Comparison of ENCODE assay signal across 31 cellular contexts in the genomic region with DNA sequence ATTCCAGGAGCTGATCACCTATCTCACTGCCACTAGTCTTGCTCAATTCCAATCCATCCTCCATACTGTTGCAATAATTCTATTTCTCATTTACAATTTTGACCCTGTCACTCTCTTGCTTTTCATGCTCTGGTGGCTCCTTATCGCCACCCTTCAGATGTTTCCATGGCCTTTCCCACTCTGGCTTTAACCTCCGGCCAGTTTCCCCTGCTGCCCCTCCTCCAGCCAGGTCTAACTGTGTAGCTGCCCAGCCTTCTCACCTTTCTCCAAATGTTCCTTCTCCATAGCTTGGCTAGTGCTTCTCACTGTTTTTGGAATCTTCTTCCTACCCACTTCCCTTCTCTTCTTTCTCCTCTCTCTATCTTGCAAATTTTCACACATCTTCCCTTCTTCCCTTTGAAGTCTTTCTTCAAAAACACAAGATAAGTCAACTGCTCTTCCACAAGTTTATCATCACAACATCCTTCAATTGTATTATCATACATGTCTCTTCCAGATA.
"Had no signal": no experiment of that assay in that cellular context is flagged by ENCODE, and none has a peak within 500 bp of the region (broad histone marks: within the 10 kb centered on the region; RNA-seq: fewer than 3 reads in every experiment).

No MANE protein-coding gene starts in this region.

- H3K4me3 ChIP-seq: left lung, lower lobe of right lung, ovary, skin epidermis, stomach, testis, thyroid gland, transverse colon, upper lobe of left lung, vagina had no signal

- H3K9me3 ChIP-seq: left lung, lower lobe of right lung, neutrophil, ovary, testis, thyroid gland, transverse colon, upper lobe of left lung, vagina had no signal

- H3K27ac Mint-ChIP-seq: immature natural killer cell; mesothelial cell of epicardium; natural killer cell; progenitor cell of endocrine pancreas; stimulated activated naive B cell treated with anti-CD40 and anti-IgM and Interleukin-4, amounts not matched to agents 10 μg/mL and 1 μg/mL and 100 μg/mL, for 72 hours had no signal

- H3K27me3 Mint-ChIP-seq: progenitor cell of endocrine pancreas had no signal

- H3K27ac ChIP-seq: left lung, lower lobe of right lung, neutrophil, ovary, skin epidermis, stomach, testis, thyroid gland, transverse colon, upper lobe of left lung, vagina had no signal

- H3K27me3 ChIP-seq: left lung, neutrophil, ovary, stomach, testis, thyroid gland, transverse colon, upper lobe of left lung, vagina had no signal

- H3K4me3 Mint-ChIP-seq: immature natural killer cell; mesothelial cell of epicardium; naive B cell; natural killer cell; neural crest cell; stimulated activated naive B cell treated with anti-CD40 and anti-IgM and Interleukin-4, amounts not matched to agents 10 μg/mL and 1 μg/mL and 100 μg/mL, for 72 hours had no signal

- H3K36me3 ChIP-seq: left lung, lower lobe of right lung, neutrophil, ovary, stomach, thyroid gland, transverse colon, upper lobe of left lung, vagina had no signal

- DNase-seq: hypothalamus; immature natural killer cell; kidney; left colon; left lung; lower lobe of right lung; mammary epithelial cell; mesendoderm; naive B cell; natural killer cell; occipital lobe; ovary; retina; right cardiac atrium; stimulated activated CD4-positive, alpha-beta T cell treated with anti-CD3 and anti-CD28 coated beads, Interleukin-12 subunit alpha, Interleukin-12 subunit beta, amount 100 ng/mL, for 4 hours; stimulated activated CD4-positive, alpha-beta T cell treated with anti-CD3 and anti-CD28 coated beads, Interleukin-15, amount 100 ng/mL, for 24 hours; stimulated activated CD4-positive, alpha-beta T cell treated with anti-CD3 and anti-CD28 coated beads, Interleukin-2, amount 100 ng/mL, for 24 hours; stimulated activated CD4-positive, alpha-beta T cell treated with anti-CD3 and anti-CD28 coated beads, Interleukin-4, amount 100 ng/mL, for 1 hour; stimulated activated naive B cell treated with anti-CD40 and anti-IgM and Interleukin-4, amounts not matched to agents 10 μg/mL and 1 μg/mL and 100 μg/mL, for 72 hours; stimulated activated naive CD8-positive, alpha-beta T cell treated with anti-CD3 and anti-CD28 coated beads, Interleukin-15, Interleukin-2, amounts not matched to agents 100 U/mL and 50 U/mL, for 24 hours; stomach; testis; thyroid gland; transverse colon; upper lobe of left lung had no signal

- H3K9me3 Mint-ChIP-seq: immature natural killer cell, natural killer cell had no signal

- H3K4me1 Mint-ChIP-seq: immature natural killer cell; naive B cell; natural killer cell; stimulated activated naive B cell treated with anti-CD40 and anti-IgM and Interleukin-4, amounts not matched to agents 10 μg/mL and 1 μg/mL and 100 μg/mL, for 72 hours had no signal

- H3K36me3 Mint-ChIP-seq: immature natural killer cell; naive B cell; natural killer cell; stimulated activated naive B cell treated with anti-CD40 and anti-IgM and Interleukin-4, amounts not matched to agents 10 μg/mL and 1 μg/mL and 100 μg/mL, for 72 hours had no signal

- H3K4me1 ChIP-seq: left lung, lower lobe of right lung, stomach, testis, thyroid gland, transverse colon, upper lobe of left lung, vagina had no signal
